In genomic region chr1:208155243-208155642, GRCh38 we compare ENCODE assay signal across 16 cellular contexts.
"Had no signal": no experiment of that assay in that cellular context is flagged by ENCODE, and none has a peak within 500 bp of the region (broad histone marks: within the 10 kb centered on the region; RNA-seq: fewer than 3 reads in every experiment).

No MANE protein-coding gene starts in this region.

- H3K4me1 Mint-ChIP-seq: immature natural killer cell; stimulated activated effector memory CD8-positive, alpha-beta T cell treated with anti-CD3 and anti-CD28 coated beads, Interleukin-12 subunit alpha, Interleukin-12 subunit beta, amount 100 ng/mL, for 72 hours had no signal

- H3K36me3 ChIP-seq: gastrocnemius medialis, heart left ventricle, pancreas, thyroid gland had no signal

- H3K27ac Mint-ChIP-seq: activated T-helper 1 cell treated with anti-CD3 and anti-CD28 coated beads, Interleukin-12 subunit alpha, Interleukin-12 subunit beta, Interleukin-2, Interleukin-4 antibody, amounts not matched to agents 30 ng/mL and 10 ng/mL and 1 ng/mL, durations not matched to agents 14 hours and 24 hours and 36 hours; immature natural killer cell; stimulated activated effector memory CD8-positive, alpha-beta T cell treated with anti-CD3 and anti-CD28 coated beads, Interleukin-12 subunit alpha, Interleukin-12 subunit beta, amount 100 ng/mL, for 72 hours had no signal

- H3K36me3 Mint-ChIP-seq: immature natural killer cell; mesothelial cell of epicardium; stimulated activated effector memory CD8-positive, alpha-beta T cell treated with anti-CD3 and anti-CD28 coated beads, Interleukin-12 subunit alpha, Interleukin-12 subunit beta, amount 100 ng/mL, for 72 hours had no signal

- DNase-seq: activated naive CD4-positive, alpha-beta T cell; anterior cingulate cortex; dermis blood vessel endothelial cell; endodermal cell; erythroblast; gastrocnemius medialis; immature natural killer cell; T-helper 9 cell had no signal

- H3K27me3 ChIP-seq: gastrocnemius medialis, heart left ventricle, pancreas, thyroid gland had no signal

- H3K9me3 Mint-ChIP-seq: activated T-helper 1 cell treated with anti-CD3 and anti-CD28 coated beads, Interleukin-12 subunit alpha, Interleukin-12 subunit beta, Interleukin-2, Interleukin-4 antibody, amounts not matched to agents 30 ng/mL and 10 ng/mL and 1 ng/mL, durations not matched to agents 14 hours and 24 hours and 36 hours; endodermal cell; immature natural killer cell; mesothelial cell of epicardium; stimulated activated effector memory CD8-positive, alpha-beta T cell treated with anti-CD3 and anti-CD28 coated beads, Interleukin-12 subunit alpha, Interleukin-12 subunit beta, amount 100 ng/mL, for 72 hours had no signal

- H3K4me3 Mint-ChIP-seq: activated T-helper 1 cell treated with anti-CD3 and anti-CD28 coated beads, Interleukin-12 subunit alpha, Interleukin-12 subunit beta, Interleukin-2, Interleukin-4 antibody, amounts not matched to agents 30 ng/mL and 10 ng/mL and 1 ng/mL, durations not matched to agents 14 hours and 24 hours and 36 hours; endodermal cell; immature natural killer cell; mesothelial cell of epicardium; stimulated activated effector memory CD8-positive, alpha-beta T cell treated with anti-CD3 and anti-CD28 coated beads, Interleukin-12 subunit alpha, Interleukin-12 subunit beta, amount 100 ng/mL, for 72 hours had no signal

- H3K9me3 ChIP-seq: gastrocnemius medialis, heart left ventricle, pancreas, thyroid gland had no signal

- H3K27ac ChIP-seq: gastrocnemius medialis, heart left ventricle had no signal

- ATAC-seq: activated CD4-positive, CD25-positive, alpha-beta regulatory T cell treated with anti-CD3 and anti-CD28 coated beads, Interleukin-2, amount 50 U/mL, for 24 hours; gastrocnemius medialis; stimulated activated effector memory CD8-positive, alpha-beta T cell treated with anti-CD3 and anti-CD28 coated beads, Interleukin-12 subunit alpha, Interleukin-12 subunit beta, amount 100 ng/mL, for 72 hours had no signal

- H3K4me3 ChIP-seq: gastrocnemius medialis, heart left ventricle, lung, pancreas, thyroid gland had no signal
